10 cellular contexts compared by ENCODE assay signal in the genomic region with DNA sequence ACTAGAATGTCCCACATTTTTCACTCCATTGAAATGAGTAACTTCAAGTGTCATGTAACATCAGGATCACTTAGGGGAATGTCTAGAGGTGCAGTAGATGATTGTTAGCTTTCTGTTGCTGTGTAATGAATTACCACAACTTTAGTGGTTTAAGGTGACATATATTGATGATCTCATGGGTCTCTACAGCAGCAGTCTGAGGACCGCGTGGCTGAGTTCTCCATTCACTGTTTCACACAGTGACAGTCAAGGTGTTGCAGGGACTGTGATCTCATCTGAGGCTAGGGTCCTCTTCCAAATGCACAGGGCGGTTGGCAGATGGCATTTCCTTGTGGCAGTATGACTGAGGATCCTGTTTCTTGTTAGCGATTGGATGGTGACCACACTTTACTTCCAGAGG.
DNase-seq lines count a peak whose midpoint lies in the region; ATAC-seq, FAIRE-seq and TF ChIP-seq lines count a peak whose summit lies in the region.
"Had no signal": no experiment of that assay in that cellular context is flagged by ENCODE, and none has a peak within 500 bp of the region (broad histone marks: within the 10 kb centered on the region; RNA-seq: fewer than 3 reads in every experiment).

No MANE protein-coding gene starts in this region.

- H3K27ac ChIP-seq in skin epidermis: peak overlapping the region in 11 of 21 experiments; percentile 44 to 94 (median 83)

- H3K36me3 Mint-ChIP-seq in activated CD8-positive, alpha-beta memory T cell treated with anti-CD3 and anti-CD28 coated beads, Interleukin-2, amount 10 ng/mL, durations not matched to agents 7 days and 5 days: peaks cover 23% of the 10 kb centered on the region

- peak; percentile 78 for DNase-seq in activated CD8-positive, alpha-beta memory T cell treated with anti-CD3 and anti-CD28 coated beads, Interleukin-2, amount 10 ng/mL, durations not matched to agents 7 days and 5 days
- no peak for DNase-seq in NCI-H524 treated with DMSO at 0.1 percent for 48 hours (lab: John Stamatoyannopoulos, UW)
- no peak for DNase-seq in lower leg skin (ENCODE audit: low spot score in 2 of 2)
- no peak for DNase-seq in D721Med (ENCODE audit: insufficient read length, low spot score)
- no peak for DNase-seq in NCI-H187 treated with DMSO at 0.1 percent for 48 hours (lab: John Stamatoyannopoulos, UW)

- H3K9me3 Mint-ChIP-seq in activated CD8-positive, alpha-beta memory T cell treated with anti-CD3 and anti-CD28 coated beads, Interleukin-2, amount 10 ng/mL, durations not matched to agents 7 days and 5 days (ENCODE audit: low read depth): no peaks in the 10 kb centered on the region

- H3K4me1 Mint-ChIP-seq in activated CD8-positive, alpha-beta memory T cell treated with anti-CD3 and anti-CD28 coated beads, Interleukin-2, amount 10 ng/mL, durations not matched to agents 7 days and 5 days: peaks cover 72% of the 10 kb centered on the region

- peak overlapping the region; percentile 97 for H3K27ac Mint-ChIP-seq in activated CD8-positive, alpha-beta memory T cell treated with anti-CD3 and anti-CD28 coated beads, Interleukin-2, amount 10 ng/mL, durations not matched to agents 7 days and 5 days

- H3K4me3 ChIP-seq in skin epidermis (no peak overlapping the region), lower leg skin (ENCODE audit: low read depth, poor library complexity, severe bottlenecking) (no peak overlapping the region)
- H3K4me3 ChIP-seq: K562 had no signal

- peak overlapping the region; percentile 51 for H3K4me3 Mint-ChIP-seq in activated CD8-positive, alpha-beta memory T cell treated with anti-CD3 and anti-CD28 coated beads, Interleukin-2, amount 10 ng/mL, durations not matched to agents 7 days and 5 days

- TF ChIP-seq CTCF in lower leg skin (IDR thresholded peaks at IDR 0.05) (no peak), D721Med (IDR thresholded peaks at IDR 0.05; ENCODE audit: insufficient read depth, missing control alignments) (no peak)

- no peaks in the 10 kb centered on the region for H3K27me3 Mint-ChIP-seq in activated CD8-positive, alpha-beta memory T cell treated with anti-CD3 and anti-CD28 coated beads, Interleukin-2, amount 10 ng/mL, durations not matched to agents 7 days and 5 days

- CTCF ChIA-PET in activated CD8-positive, alpha-beta memory T cell treated with anti-CD3 and anti-CD28 coated beads, Interleukin-2, amount 10 ng/mL, durations not matched to agents 7 days and 5 days (lab: Charles Lee): interaction anchor here (0.7 to 1.2 kb wide), 2 partner anchors 8 to 40 kb away, joined by 3 read pairs; no protein-coding TSS in a partner anchor

- ATAC-seq in GM18868 (IDR thresholded peaks at IDR 0.05; ENCODE audit: unreplicated experiment): peak; percentile 67
- ATAC-seq in HG03139 (IDR thresholded peaks at IDR 0.05; ENCODE audit: unreplicated experiment): peak; percentile 74
- peak; percentile 81 for ATAC-seq in activated CD8-positive, alpha-beta memory T cell treated with anti-CD3 and anti-CD28 coated beads, Interleukin-2, amount 10 ng/mL, durations not matched to agents 7 days and 5 days
- ATAC-seq: K562 had no signal

- no peak for FAIRE-seq in D721Med (lab: Jason Lieb, UNC)
- FAIRE-seq: islet of Langerhans, K562 had no signal

- no peak for TF ChIP-seq POLR2A in lower leg skin (IDR thresholded peaks at IDR 0.05)

- intact Hi-C loops in lower leg skin (cut with DNase I; ENCODE audit: low total_unique reads): no loop called here

- 91 to 93% methylated on average over 4 of the region's 4 CpGs for WGBS in lower leg skin, 2 donors
